ENCODE assay signal across 8 cellular contexts in the genomic region with DNA sequence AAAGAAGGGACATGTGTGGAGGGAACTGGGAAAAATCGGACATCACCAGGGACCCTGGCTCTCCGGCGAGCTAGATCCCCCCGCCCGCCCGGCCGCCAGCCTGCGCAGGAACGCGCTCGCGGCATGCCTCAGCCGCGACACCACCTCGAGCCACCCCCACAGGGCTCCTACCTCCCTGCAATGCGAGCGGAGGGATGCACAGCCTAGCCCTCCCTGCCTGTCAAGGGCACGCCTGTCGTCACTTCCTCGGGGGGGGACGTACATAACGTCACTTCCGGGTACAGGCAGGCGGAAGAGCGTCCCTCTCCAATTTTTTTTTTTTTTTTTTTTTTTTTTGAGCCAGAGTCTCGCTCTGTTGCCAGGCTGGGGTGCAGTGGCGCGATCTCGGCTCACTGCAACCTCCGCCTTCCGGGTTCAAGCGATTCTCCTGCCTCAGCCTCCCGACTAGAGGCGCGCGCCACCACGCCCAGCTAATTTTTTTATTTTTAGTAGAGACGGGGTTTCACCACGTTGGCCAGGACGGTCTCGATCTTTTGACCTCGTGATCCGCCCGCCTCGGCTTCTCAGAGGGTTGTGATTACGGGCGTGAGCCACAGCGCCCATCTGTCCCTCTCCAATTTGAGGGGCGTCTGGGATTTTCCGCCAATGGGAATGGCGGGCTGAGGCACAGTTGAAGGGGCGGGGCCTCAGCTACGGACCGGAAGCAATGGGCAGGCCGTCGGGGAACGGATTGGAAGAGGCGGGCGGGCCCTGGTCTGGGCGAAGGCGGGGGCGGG. TPM values are rescaled to one million over a fixed set of nuclear protein-coding genes. Genes with fewer than 3 reads are reported as not detected.
A peak's percentile ranks its signal among the peaks of the same experiment; 100 is the strongest.
DNase-seq lines count a peak whose midpoint lies in the region; ATAC-seq and TF ChIP-seq lines count a peak whose summit lies in the region.

A gene with protein sequence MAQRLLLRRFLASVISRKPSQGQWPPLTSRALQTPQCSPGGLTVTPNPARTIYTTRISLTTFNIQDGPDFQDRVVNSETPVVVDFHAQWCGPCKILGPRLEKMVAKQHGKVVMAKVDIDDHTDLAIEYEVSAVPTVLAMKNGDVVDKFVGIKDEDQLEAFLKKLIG (minus strand): TSS at position 248 of the 776 bp plus-strand sequence. CDS start 803 bp downstream, outside the sequence.

- no peaks in the 10 kb centered on the region for H3K27me3 ChIP-seq in CD8-positive, alpha-beta T cell (ENCODE audit: insufficient read depth, low read length)

- peaks cover 13% of the 10 kb centered on the region for H3K4me1 ChIP-seq in CD8-positive, alpha-beta T cell (ENCODE audit: insufficient read depth, low read length)

- CTCF ChIA-PET in CD8-positive, alpha-beta T cell (lab: Charles Lee), result interaction anchor here (0.6 to 1.5 kb wide), 5 partner anchors 11 to 183 kb away, joined by 3 to 4 read pairs (median 4); no protein-coding TSS in a partner anchor
- CTCF ChIA-PET in activated CD8-positive, alpha-beta memory T cell treated with anti-CD3 and anti-CD28 coated beads for 36 hours (lab: Charles Lee), result interaction anchor here (1.3 to 1.7 kb wide), 2 partner anchors 11 to 24 kb away, joined by 4 to 8 read pairs; no protein-coding TSS in a partner anchor

- H3K27ac Mint-ChIP-seq in CD8-positive, alpha-beta T cell, result peak within 1 kb of the TSS; percentile 97

- H3K9me3 ChIP-seq in CD8-positive, alpha-beta T cell (ENCODE audit: low read length), result no peaks in the 10 kb centered on the region

- no peaks in the 10 kb centered on the region for H3K27me3 Mint-ChIP-seq in CD8-positive, alpha-beta T cell (ENCODE audit: low read depth)

- DNase-seq in CD8-positive, alpha-beta T cell, result peak; percentile 91 to 98 (median 97)
- DNase-seq in HT-29 (ENCODE audit: low spot score), result peak; percentile 89
- DNase-seq in NOMO-1 (lab: John Stamatoyannopoulos, UW; ENCODE audit: unreplicated experiment in 2 of 2), result peak; percentile 93 to 94
- DNase-seq in effector CD8-positive, alpha-beta T cell (lab: John Stamatoyannopoulos, UW), result peak; percentile 93
- peak; percentile 96 for DNase-seq in medulla oblongata (ENCODE audit: extremely low spot score)
- DNase-seq in stimulated activated CD8-positive, alpha-beta memory T cell treated with anti-CD3 and anti-CD28 coated beads, Interleukin-12 subunit alpha, Interleukin-12 subunit beta, amount 100 ng/mL, for 1 hour (ENCODE audit: low read depth), result peak; percentile 93

- intact Hi-C loops in CD8-positive, alpha-beta T cell (cut with DNase I, micrococcal nuclease), result loop anchor here (1.0 kb wide), 7 partner anchors 26 to 325 kb away; a partner anchor contains a TSS

- H3K4me3 Mint-ChIP-seq in CD8-positive, alpha-beta T cell, result peak within 1 kb of the TSS; percentile 95

- peak within 1 kb of the TSS; percentile 68 for H3K4me3 ChIP-seq in CD8-positive, alpha-beta T cell (ENCODE audit: low read depth, low read length)

- no peak for TF ChIP-seq CTCF in CD8-positive, alpha-beta T cell (IDR thresholded peaks at IDR 0.05)

- peaks cover 16% of the 10 kb centered on the region for H3K4me1 Mint-ChIP-seq in CD8-positive, alpha-beta T cell (ENCODE audit: low read depth)

- POLR2A ChIA-PET in CD8-positive, alpha-beta T cell (lab: Charles Lee), result interaction anchor here (0.6 to 1.6 kb wide), 14 partner anchors 10 to 834 kb away, joined by 3 to 7 read pairs (median 3); a partner anchor contains a TSS
- POLR2A ChIA-PET in activated CD8-positive, alpha-beta memory T cell treated with anti-CD3 and anti-CD28 coated beads for 36 hours (lab: Charles Lee), result interaction anchor here (0.7 to 1.4 kb wide), 6 partner anchors 11 to 150 kb away, joined by 3 to 8 read pairs (median 4); a partner anchor contains a TSS

- peak; percentile 85 for ATAC-seq in CD8-positive, alpha-beta T cell
- peak; percentile 60 for ATAC-seq in GM19468 (IDR thresholded peaks at IDR 0.05; ENCODE audit: extremely low read depth, unreplicated experiment)

- peak within 1 kb of the TSS; percentile 77 for H3K27ac ChIP-seq in CD8-positive, alpha-beta T cell (ENCODE audit: low read depth, low read length)

- H3K9me3 Mint-ChIP-seq in CD8-positive, alpha-beta T cell, result no peaks in the 10 kb centered on the region

- peaks cover 32% of the 10 kb centered on the region for H3K36me3 Mint-ChIP-seq in CD8-positive, alpha-beta T cell

- peaks cover 22% of the 10 kb centered on the region for H3K36me3 ChIP-seq in CD8-positive, alpha-beta T cell (ENCODE audit: insufficient read depth, low read length)

RNA-seq across cellular contexts. Expression of the gene that starts here (rescaled TPM):
- total RNA-seq in CD8-positive, alpha-beta T cell, result 10 to 100 TPM; 24.4 to 29.0 TPM
- 30.7 and 30.8 TPM in 2 replicates for total RNA-seq in HT-29 (2014; rRNA removed; shearing (Covaris generic))
- total RNA-seq in activated CD8-positive, alpha-beta memory T cell treated with anti-CD3 and anti-CD28 coated beads for 36 hours, result 100 to 1,000 TPM; 117 to 124 TPM

Comparison
In these comparisons a context has a peak if more than half of its experiments do, and no peak if none do; other contexts are left out.
1. Peak in every context shown above with its lines: DNase-seq, ATAC-seq, H3K4me3 ChIP-seq and H3K27ac ChIP-seq.